Comparison of ENCODE assay signal across 8 cellular contexts in the genomic region with DNA sequence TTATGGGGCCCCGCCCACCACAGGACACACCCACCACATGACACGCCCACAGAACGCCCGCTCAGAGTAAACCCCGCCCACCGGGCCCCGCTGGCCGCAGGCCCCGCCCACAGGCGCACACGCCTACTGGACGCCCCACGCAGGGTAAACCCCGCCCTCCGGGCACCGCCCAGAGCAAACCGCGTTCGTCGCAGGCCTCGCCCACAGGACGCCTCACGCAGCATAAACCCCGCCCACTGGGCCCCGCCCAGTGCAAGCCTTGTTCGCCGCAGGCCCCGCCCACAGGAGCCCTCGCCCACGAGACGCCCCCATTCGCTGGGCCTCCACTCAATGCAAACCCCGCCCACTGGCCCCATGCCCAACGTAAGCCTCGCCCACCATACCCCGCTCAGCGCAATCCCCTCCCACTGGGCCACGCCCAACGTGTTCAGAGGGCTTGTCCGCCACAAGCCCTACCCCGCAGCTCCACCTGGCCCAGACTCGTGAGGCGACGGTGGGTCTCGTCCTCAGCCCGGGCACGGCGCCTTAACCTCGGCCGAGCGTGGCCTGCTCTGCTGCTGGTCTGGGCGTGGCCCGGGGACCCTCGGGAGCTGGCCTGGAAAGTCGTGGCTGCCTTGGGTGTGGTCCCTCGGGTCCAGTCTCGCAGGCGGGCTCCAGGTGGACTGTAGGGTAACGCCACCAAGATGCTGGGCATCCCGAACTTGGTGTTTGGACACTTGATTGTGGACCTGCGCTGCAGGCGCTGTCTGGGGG. TPM values are rescaled to one million over a fixed set of nuclear protein-coding genes. Genes with fewer than 3 reads are reported as not detected.
DNase-seq lines count a peak whose midpoint lies in the region; FAIRE-seq and TF ChIP-seq lines count a peak whose summit lies in the region.

No MANE protein-coding gene starts in this region.

- H3K56ac ChIP-seq in H9 (ENCODE audit: insufficient read length, low read depth, low read length), result no peak overlapping the region

- peak overlapping the region; percentile 21 for H3K4me2 ChIP-seq in H9 (ENCODE audit: insufficient read depth, insufficient read length, low read length)
- H3K4me2 ChIP-seq in neuronal stem cell (ENCODE audit: insufficient read depth, low read length, poor library complexity, severe bottlenecking), result peak overlapping the region; percentile 89

- H3K18ac ChIP-seq in H9 (ENCODE audit: insufficient read length, low read depth, low read length) (peak overlapping the region; percentile 81), neuronal stem cell (ENCODE audit: low read length) (peak overlapping the region; percentile 91)

- no peak overlapping the region for H3K27ac ChIP-seq in H9 (ENCODE audit: insufficient read length, low read depth, low read length)
- H3K27ac ChIP-seq in neuronal stem cell (replicated peaks; ENCODE audit: low read length), result peak overlapping the region; percentile 43

- H2BK5ac ChIP-seq in H9 (ENCODE audit: insufficient read length, low read length), result no peak overlapping the region
- H2BK5ac ChIP-seq in neuronal stem cell (ENCODE audit: low read length), result peak overlapping the region; percentile 91

- no CpG with 5 or more reads among the region's 62 CpGs for WGBS in H9 (ENCODE audit: extremely low coverage, insufficient read length, low lambda C conversion rate)
- whole genome bisulfite sequencing in neuronal stem cell (ENCODE audit: extremely low coverage in 2 of 2, insufficient read length in 2 of 2, insufficient replicate concordance in 1 of 2), 2 donors, result no CpG with 5 or more reads among the region's 62 CpGs

- H2AK5ac ChIP-seq in H9 (ENCODE audit: insufficient read length, low read length) (no peak overlapping the region), neuronal stem cell (ENCODE audit: low read depth, low read length) (peak overlapping the region; percentile 93)

- H3K4ac ChIP-seq in H9 (ENCODE audit: low read depth, low read length) (no peak overlapping the region), neuronal stem cell (ENCODE audit: low read length) (no peak overlapping the region)

- H3K27me3 ChIP-seq in H9 (ENCODE audit: insufficient read depth, low read length) (no peaks in the 10 kb centered on the region), neuronal stem cell (ENCODE audit: control insufficient read depth in 3 of 3, insufficient read depth in 3 of 3, low read depth in 1 of 3, low read length in 3 of 3) (peaks cover 0 to 43% (median 11%) of the 10 kb centered on the region in 3 experiments)

- H4K20me1 ChIP-seq in H9 (ENCODE audit: control insufficient read depth, insufficient read depth, insufficient read length), result no peaks in the 10 kb centered on the region

- H3K27me3 Mint-ChIP-seq in H9 (ENCODE audit: low read depth), result no peaks in the 10 kb centered on the region; the same call in none of the 2 replicates

- H3K14ac ChIP-seq in H9 (ENCODE audit: insufficient read depth, low read length) (0 out of 2 replicates have a peak overlapping the region, but pooled peaks have one; percentile 9), neuronal stem cell (ENCODE audit: low read length) (peak overlapping the region; percentile 82)

- peak; percentile 90 for DNase-seq in G401 (ENCODE audit: low spot score)
- DNase-seq in H9, result peak; percentile 100
- peak; percentile 71 for DNase-seq in M059J (ENCODE audit: low read depth)
- peak; percentile 45 for DNase-seq in SIG-M5 (lab: John Stamatoyannopoulos, UW)
- peak; percentile 99 for DNase-seq in activated gamma-delta T cell treated with Interleukin-2 at 50 U/mL for 16 hours
- peak; percentile 92 to 99 for DNase-seq in frontal cortex (ENCODE audit: low spot score in 2 of 2)
- peak; percentile 100 for DNase-seq in neuronal stem cell (ENCODE audit: low spot score)
- DNase-seq in stromal cell of bone marrow (ENCODE audit: low read depth), result peak; percentile 73

- H4K8ac ChIP-seq in H9 (replicated peaks; ENCODE audit: insufficient read length, low read depth, low read length) (no peak overlapping the region), neuronal stem cell (ENCODE audit: low read depth, low read length) (peak overlapping the region; percentile 65)

- peaks cover 4 to 21% of the 10 kb centered on the region in 2 experiments for H3K4me1 Mint-ChIP-seq in H9

- H3K79me2 ChIP-seq in H9 (ENCODE audit: insufficient read depth, low read length), result no peaks in the 10 kb centered on the region

- H3K9me3 Mint-ChIP-seq in H9, result no peaks in the 10 kb centered on the region

- H2BK15ac ChIP-seq in H9 (ENCODE audit: low read depth, low read length) (no peak overlapping the region), neuronal stem cell (ENCODE audit: low read length) (peak overlapping the region; percentile 100)

- in situ Hi-C loops in G401 (cut with HindIII; ENCODE audit: low sequenced_read_pairs), result no loop called here

- H2BK120ac ChIP-seq in H9 (ENCODE audit: low read depth, low read length, poor library complexity, severe bottlenecking) (no peak overlapping the region), neuronal stem cell (ENCODE audit: low read depth, low read length) (peak overlapping the region; percentile 100)

- H3K4me1 ChIP-seq in H9 (ENCODE audit: insufficient read depth, low read length), result no peaks in the 10 kb centered on the region
- peaks cover 8 to 10% of the 10 kb centered on the region in 2 donors for H3K4me1 ChIP-seq in neuronal stem cell (ENCODE audit: control insufficient read depth in 2 of 2, insufficient read depth in 1 of 2, low read depth in 1 of 2, low read length in 2 of 2)

- H2AFZ ChIP-seq in H9 (ENCODE audit: low read length) (no peak overlapping the region), neuronal stem cell (ENCODE audit: low read length) (peak overlapping the region; percentile 84)

- H3K23me2 ChIP-seq in H9 (ENCODE audit: insufficient read length, low read depth, low read length, poor library complexity, severe bottlenecking), result no peaks in the 10 kb centered on the region

- peak overlapping the region; percentile 15 to 68 for H3K4me3 Mint-ChIP-seq in H9

- H3K27ac Mint-ChIP-seq in H9, result no peak overlapping the region

- H3K9me3 ChIP-seq in H9 (ENCODE audit: control insufficient read depth, low read depth, low read length) (no peaks in the 10 kb centered on the region), neuronal stem cell (replicated peaks in 1 of 2; ENCODE audit: control insufficient read depth in 2 of 2, insufficient read depth in 1 of 2, low read depth in 1 of 2, low read length in 2 of 2) (no peaks in the 10 kb centered on the region)

- no peak overlapping the region for H4K5ac ChIP-seq in H9 (ENCODE audit: insufficient read length, low read depth, low read length)

- H3K79me1 ChIP-seq in H9 (ENCODE audit: insufficient read depth, low read depth, low read length, poor library complexity, severe bottlenecking) (no peaks in the 10 kb centered on the region), neuronal stem cell (ENCODE audit: low read depth, low read length) (peaks cover 9% of the 10 kb centered on the region)

- no peak for FAIRE-seq in frontal cortex (lab: Jason Lieb, UNC)

- H3K36me3 ChIP-seq in neuronal stem cell (replicated peaks in 1 of 2; ENCODE audit: control insufficient read depth in 2 of 2, insufficient read depth in 2 of 2, low read length in 2 of 2), result no peaks in the 10 kb centered on the region

- no peak overlapping the region for H3T11ph ChIP-seq in H9 (ENCODE audit: low read length)

- no peak overlapping the region for H2BK12ac ChIP-seq in H9 (ENCODE audit: insufficient read length, low read depth, low read length)
- H2BK12ac ChIP-seq in neuronal stem cell (ENCODE audit: low read length), result peak overlapping the region; percentile 98

- H3K36me3 Mint-ChIP-seq in H9 (ENCODE audit: insufficient read depth in 1 of 3, low read depth in 3 of 3), result no peaks in the 10 kb centered on the region; a peak in 1 of 7 replicates

- H3K4me3 ChIP-seq in neuronal stem cell (ENCODE audit: low read length in 2 of 2), result peak overlapping the region; percentile 43 to 89

- no peak overlapping the region for H2BK20ac ChIP-seq in H9 (ENCODE audit: low read depth, low read length, poor library complexity, severe bottlenecking)

- H3K23ac ChIP-seq in H9 (ENCODE audit: insufficient read length, low read depth, low read length), result no peak overlapping the region
- H3K23ac ChIP-seq in neuronal stem cell (ENCODE audit: low read depth, low read length, poor library complexity), result peak overlapping the region; percentile 98

- TF ChIP-seq CTCF in H9 (conservative IDR thresholded peaks at IDR 0.05), result no peak

- H4K91ac ChIP-seq in H9 (ENCODE audit: insufficient read length, low read depth, low read length) (no peak overlapping the region), neuronal stem cell (ENCODE audit: low read depth, low read length, poor library complexity) (peak overlapping the region; percentile 83)

- no peak overlapping the region for H3K9ac ChIP-seq in H9 (ENCODE audit: extremely low read depth, insufficient read length, low read length)
- peak overlapping the region; percentile 86 for H3K9ac ChIP-seq in neuronal stem cell (ENCODE audit: low read depth, low read length, poor library complexity)

RNA-seq across cellular contexts. Expression of a gene that starts 0.4 kb away (rescaled TPM):
- 5.3 and 13.7 TPM in 2 replicates for total RNA-seq in G401 (2014; rRNA removed; shearing (Covaris generic))
- total RNA-seq in H9 (2021) (9.6 and 11.3 TPM in 2 replicates), frontal cortex (1.6 TPM)
- not detected in 2 replicates for total RNA-seq in M059J (2014; rRNA removed; shearing (Covaris generic))
- 7.3 TPM for polyA plus RNA-seq in neuronal stem cell (2013, experiment 1 of 2)
- polyA plus RNA-seq in neuronal stem cell (2013, experiment 2 of 2), result 7.1 TPM

RNA-seq across cellular contexts. Expression of a gene that starts 4.4 kb away (rescaled TPM):
- not detected in 2 replicates for total RNA-seq in G401 (2014; rRNA removed; shearing (Covaris generic))
- 1.4 and 1.7 TPM in 2 replicates for total RNA-seq in H9 (2021)
- total RNA-seq in M059J (2014; rRNA removed; shearing (Covaris generic)), result not detected in 2 replicates
- total RNA-seq in frontal cortex, result not detected
- polyA plus RNA-seq in neuronal stem cell (2013, experiment 1 of 2), result 0.07 TPM
- 0.08 TPM for polyA plus RNA-seq in neuronal stem cell (2013, experiment 2 of 2)

RNA-seq across cellular contexts. Expression of a gene that starts 28.6 kb away (rescaled TPM):
- 306 and 351 TPM in 2 replicates for total RNA-seq in G401 (2014; rRNA removed; shearing (Covaris generic))
- total RNA-seq in H9 (2021) (382 and 400 TPM in 2 replicates), frontal cortex (154 TPM)
- 80.3 and 137 TPM in 2 replicates for total RNA-seq in M059J (2014; rRNA removed; shearing (Covaris generic))
- 291 TPM for polyA plus RNA-seq in neuronal stem cell (2013, experiment 1 of 2)
- polyA plus RNA-seq in neuronal stem cell (2013, experiment 2 of 2), result 287 TPM

Comparison
In these comparisons a context has a peak if more than half of its experiments do, and no peak if none do; other contexts are left out.
1. DNase-seq: peak in every context shown above with its lines; median percentile 100 in H9; 100 in neuronal stem cell; 99 in activated gamma-delta T cell treated with Interleukin-2 at 50 U/mL for 16 hours; 96 in frontal cortex; 90 in G401; 73 in stromal cell of bone marrow; 71 in M059J; 45 in SIG-M5.